Comparison of ENCODE assay signal across 8 cellular contexts in the genomic region with DNA sequence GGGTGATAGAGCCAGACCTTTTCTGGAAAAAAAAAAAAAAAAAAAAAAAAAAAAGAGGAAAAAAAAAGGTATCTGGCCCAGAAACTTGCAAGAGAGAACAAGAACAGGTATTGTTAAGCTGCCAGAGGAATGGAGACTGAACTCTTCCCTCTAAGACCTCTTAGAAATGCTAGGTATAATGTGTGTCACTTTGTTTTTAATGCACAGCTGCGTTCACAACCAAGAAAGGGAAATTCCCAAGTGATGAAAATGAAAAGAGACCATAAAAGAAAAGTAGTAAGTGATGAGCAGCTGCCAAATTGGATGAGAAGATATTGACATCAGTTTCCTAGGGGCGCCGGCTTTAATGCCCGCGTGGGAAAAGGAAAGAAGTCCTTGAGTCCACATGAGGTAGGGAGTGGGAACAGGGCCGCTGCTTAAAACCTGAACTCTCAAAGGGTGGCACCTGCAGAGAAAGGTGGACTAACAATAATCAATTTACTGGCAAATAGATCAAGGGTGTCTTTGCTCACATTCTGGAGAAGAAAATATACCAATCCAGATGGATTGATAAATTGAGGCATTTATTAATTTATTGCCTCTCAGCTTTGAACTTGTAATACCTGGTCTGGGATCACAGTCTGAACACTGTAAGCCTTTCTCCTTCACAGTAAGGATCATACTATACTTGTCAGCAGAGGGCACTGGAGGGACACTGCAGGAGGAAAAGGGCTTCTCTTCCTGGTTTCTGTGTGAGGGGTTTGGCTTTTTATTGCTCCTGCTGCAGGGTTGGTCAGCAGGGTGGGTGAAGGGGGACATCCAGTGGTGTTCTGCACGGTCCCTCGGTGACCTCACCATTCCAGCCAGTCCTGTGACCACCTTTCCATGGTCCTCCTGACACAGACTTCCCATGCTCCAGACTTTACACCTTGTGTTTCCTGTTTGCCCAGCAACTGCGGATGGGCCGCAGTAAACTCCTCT.
DNase-seq lines count a peak whose midpoint lies in the region; ATAC-seq, FAIRE-seq and TF ChIP-seq lines count a peak whose summit lies in the region.

No MANE protein-coding gene starts in this region.

- peaks cover 0 to 5% (median 0%) of the 10 kb centered on the region in 7 donors for H3K9me3 Mint-ChIP-seq in CD4-positive, CD25-positive, alpha-beta regulatory T cell
- H3K9me3 Mint-ChIP-seq in activated T-cell treated with anti-CD3 and anti-CD28 coated beads, Interleukin-2, amount 50 U/mL, for 4 hours, result peaks cover 4% of the 10 kb centered on the region
- peaks cover 20% of the 10 kb centered on the region for H3K9me3 Mint-ChIP-seq in osteocyte (ENCODE audit: unreplicated experiment)

- no peaks in the 10 kb centered on the region for H3K4me1 ChIP-seq in CD4-positive, CD25-positive, alpha-beta regulatory T cell (ENCODE audit: control insufficient read depth, insufficient read depth, low read length, poor library complexity, severe bottlenecking)

- peaks cover 0 to 9% (median 3%) of the 10 kb centered on the region in 4 donors for H3K4me1 Mint-ChIP-seq in CD4-positive, CD25-positive, alpha-beta regulatory T cell
- H3K4me1 Mint-ChIP-seq in activated T-cell treated with anti-CD3 and anti-CD28 coated beads, Interleukin-2, amount 50 U/mL, for 4 hours (ENCODE audit: low read depth), result peaks cover 9% of the 10 kb centered on the region
- no peaks in the 10 kb centered on the region for H3K4me1 Mint-ChIP-seq in osteocyte (ENCODE audit: unreplicated experiment)

- H3K36me3 ChIP-seq in CD4-positive, CD25-positive, alpha-beta regulatory T cell (ENCODE audit: control insufficient read depth, insufficient read depth, low read length), result no peaks in the 10 kb centered on the region

- H3K27me3 ChIP-seq in CD4-positive, CD25-positive, alpha-beta regulatory T cell (ENCODE audit: control insufficient read depth, insufficient read depth, low read length), result no peaks in the 10 kb centered on the region

- TF ChIP-seq CTCF in GM20000 (IDR thresholded peaks at IDR 0.05; ENCODE audit: extremely low read depth, missing control alignments) (peak; percentile 31), osteocyte (IDR thresholded peaks at IDR 0.05) (peak; percentile 74)

- peak; percentile 58 to 71 for ATAC-seq in CD4-positive, CD25-positive, alpha-beta regulatory T cell (ENCODE audit: low read depth in 2 of 2)
- peak; percentile 54 to 65 for ATAC-seq in activated T-cell treated with anti-CD3 and anti-CD28 coated beads, Interleukin-2, amount 50 U/mL, for 4 hours
- ATAC-seq in GM21367 (IDR thresholded peaks at IDR 0.05; ENCODE audit: unreplicated experiment), result no peak
- no peak for ATAC-seq in HG02885 (IDR thresholded peaks at IDR 0.05; ENCODE audit: poor library complexity, unreplicated experiment)

- H3K27ac Mint-ChIP-seq in CD4-positive, CD25-positive, alpha-beta regulatory T cell, result peak overlapping the region in 1 of 3 donors; percentile 50
- H3K27ac Mint-ChIP-seq in osteocyte (ENCODE audit: unreplicated experiment), result no peak overlapping the region

- H3K4me3 ChIP-seq in CD4-positive, CD25-positive, alpha-beta regulatory T cell (ENCODE audit: low read depth, low read length), result no peak overlapping the region

- no peaks in the 10 kb centered on the region for H3K36me3 Mint-ChIP-seq in CD4-positive, CD25-positive, alpha-beta regulatory T cell
- H3K36me3 Mint-ChIP-seq in activated T-cell treated with anti-CD3 and anti-CD28 coated beads, Interleukin-2, amount 50 U/mL, for 4 hours (ENCODE audit: insufficient read depth), result no peaks in the 10 kb centered on the region
- H3K36me3 Mint-ChIP-seq in osteocyte (ENCODE audit: unreplicated experiment), result peaks cover 8% of the 10 kb centered on the region

- no peaks in the 10 kb centered on the region for H3K9me3 ChIP-seq in CD4-positive, CD25-positive, alpha-beta regulatory T cell (ENCODE audit: control insufficient read depth in 2 of 2, low read length in 2 of 2)

- peak in 2 of 3 donors; percentile 37 to 72 for DNase-seq in CD4-positive, CD25-positive, alpha-beta regulatory T cell
- DNase-seq in GM20000 (ENCODE audit: low spot score), result peak; percentile 50
- peak; percentile 89 for DNase-seq in NCI-H69 (lab: John Stamatoyannopoulos, UW)
- no peak for DNase-seq in activated T-cell treated with anti-CD3 and anti-CD28 coated beads, Interleukin-2, amount 50 U/mL, for 4 hours
- DNase-seq in frontal cortex (ENCODE audit: low spot score in 2 of 2), result peak; percentile 10 to 49
- no peak for DNase-seq in osteocyte (ENCODE audit: extremely low spot score, unreplicated experiment)

- H3K27ac ChIP-seq in CD4-positive, CD25-positive, alpha-beta regulatory T cell (ENCODE audit: insufficient read depth, low read length, poor library complexity, severe bottlenecking), result no peak overlapping the region

- no peak overlapping the region for H3K4me3 Mint-ChIP-seq in CD4-positive, CD25-positive, alpha-beta regulatory T cell
- H3K4me3 Mint-ChIP-seq in activated T-cell treated with anti-CD3 and anti-CD28 coated beads, Interleukin-2, amount 50 U/mL, for 4 hours, result no peak overlapping the region
- H3K4me3 Mint-ChIP-seq in osteocyte (ENCODE audit: unreplicated experiment), result no peak overlapping the region

- no peak for FAIRE-seq in frontal cortex (lab: Jason Lieb, UNC)

- H3K27me3 Mint-ChIP-seq in CD4-positive, CD25-positive, alpha-beta regulatory T cell, result peaks cover 5% of the 10 kb centered on the region
- no peaks in the 10 kb centered on the region for H3K27me3 Mint-ChIP-seq in activated T-cell treated with anti-CD3 and anti-CD28 coated beads, Interleukin-2, amount 50 U/mL, for 4 hours (ENCODE audit: low read depth)
- H3K27me3 Mint-ChIP-seq in osteocyte (ENCODE audit: unreplicated experiment), result peaks cover 14% of the 10 kb centered on the region

Comparison
In these comparisons a context has a peak if more than half of its experiments do, and no peak if none do; other contexts are left out.
1. ATAC-seq: peak in CD4-positive, CD25-positive, alpha-beta regulatory T cell (2 of 2) and activated T-cell treated with anti-CD3 and anti-CD28 coated beads, Interleukin-2, amount 50 U/mL, for 4 hours (2 of 2); none in GM21367 (single experiment) and HG02885 (single experiment).
2. DNase-seq: peak in CD4-positive, CD25-positive, alpha-beta regulatory T cell (2 of 3), GM20000 (single experiment), NCI-H69 (single experiment) and frontal cortex (2 of 2); none in activated T-cell treated with anti-CD3 and anti-CD28 coated beads, Interleukin-2, amount 50 U/mL, for 4 hours (single experiment) and osteocyte (single experiment).